In the genomic region with DNA sequence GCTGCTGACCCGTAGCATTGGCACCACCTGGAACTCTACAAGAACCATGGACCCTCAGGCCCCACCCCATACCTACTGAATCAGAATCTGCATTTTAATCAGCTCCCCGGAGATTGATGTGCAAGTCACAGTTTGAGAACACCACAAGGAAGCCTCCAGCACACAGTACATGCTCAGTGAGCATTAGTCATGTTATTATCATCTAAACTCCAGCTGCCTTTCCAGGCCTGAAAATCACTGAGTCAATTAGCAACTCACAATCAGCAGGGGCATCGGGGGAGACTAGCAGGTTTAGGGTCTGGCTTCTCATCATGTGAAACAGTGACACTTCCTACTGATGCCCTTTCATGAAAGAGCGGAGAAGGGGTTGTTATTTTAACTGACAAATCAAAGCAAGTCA, we compare ENCODE assay signal across 17 cellular contexts.
"Had no signal": no experiment of that assay in that cellular context is flagged by ENCODE, and none has a peak within 500 bp of the region (broad histone marks: within the 10 kb centered on the region; RNA-seq: fewer than 3 reads in every experiment).

No MANE protein-coding gene starts in this region.

- H3K36me3 Mint-ChIP-seq: activated naive CD4-positive, alpha-beta T cell treated with anti-CD3 and anti-CD28 coated beads, Interleukin-2, amount 50 U/mL, for 24 hours; brain had no signal

- H3K4me1 ChIP-seq: heart right ventricle, parathyroid adenoma, stomach had no signal

- DNase-seq: activated B cell treated with CpG ODN at 0.5 μM for 24 hours; activated CD4-positive, alpha-beta T cell treated with anti-CD3 and anti-CD28 coated beads, Interleukin-2, amount 10 ng/mL, durations not matched to agents 7 days and 5 days; activated effector memory CD4-positive, alpha-beta T cell treated with Interleukin-2 at 50 U/mL for 16 hours; activated T-cell treated with anti-CD3 and anti-CD28 coated beads, Interleukin-2, amount 50 U/mL, for 1 hour; endodermal cell; foreskin melanocyte; heart right ventricle; kidney; left ventricle myocardium superior; stomach had no signal

- H3K4me1 Mint-ChIP-seq: activated B cell treated with CpG ODN at 0.5 μM for 24 hours; activated CD4-positive, alpha-beta T cell treated with anti-CD3 and anti-CD28 coated beads, Interleukin-2, amount 10 ng/mL, durations not matched to agents 7 days and 5 days; activated naive CD4-positive, alpha-beta T cell treated with anti-CD3 and anti-CD28 coated beads, Interleukin-2, amount 50 U/mL, for 24 hours; neural crest cell had no signal

- H3K9me3 ChIP-seq: thoracic aorta had no signal

- H3K79me2 ChIP-seq: parathyroid adenoma had no signal

- H3K9me3 Mint-ChIP-seq: activated B cell treated with CpG ODN at 0.5 μM for 24 hours; activated CD4-positive, alpha-beta T cell treated with anti-CD3 and anti-CD28 coated beads, Interleukin-2, amount 10 ng/mL, durations not matched to agents 7 days and 5 days; activated naive CD4-positive, alpha-beta T cell treated with anti-CD3 and anti-CD28 coated beads, Interleukin-2, amount 50 U/mL, for 24 hours; endodermal cell; neural crest cell; T-helper 1 cell treated with Interleukin-12 subunit alpha and Interleukin-12 subunit beta and Interleukin-4 antibody, amounts not matched to agents 30 μg/mL and 1 μg/mL, for 36 hours had no signal

- H3K27ac ChIP-seq: heart right ventricle, parathyroid adenoma, skin epidermis, stomach, thoracic aorta had no signal

- H3K4me3 Mint-ChIP-seq: activated B cell treated with CpG ODN at 0.5 μM for 24 hours; activated CD4-positive, alpha-beta T cell treated with anti-CD3 and anti-CD28 coated beads, Interleukin-2, amount 10 ng/mL, durations not matched to agents 7 days and 5 days; activated naive CD4-positive, alpha-beta T cell treated with anti-CD3 and anti-CD28 coated beads, Interleukin-2, amount 50 U/mL, for 24 hours; brain; endodermal cell; neural crest cell; T-helper 1 cell treated with Interleukin-12 subunit alpha and Interleukin-12 subunit beta and Interleukin-4 antibody, amounts not matched to agents 30 μg/mL and 1 μg/mL, for 36 hours had no signal

- H3K4me3 ChIP-seq: heart right ventricle, skin epidermis, stomach, thoracic aorta had no signal

- H3K36me3 ChIP-seq: heart right ventricle, stomach, thoracic aorta had no signal

- H2AFZ ChIP-seq: parathyroid adenoma had no signal

- H3K27ac Mint-ChIP-seq: activated B cell treated with CpG ODN at 0.5 μM for 24 hours; activated CD4-positive, alpha-beta T cell treated with anti-CD3 and anti-CD28 coated beads, Interleukin-2, amount 10 ng/mL, durations not matched to agents 7 days and 5 days; activated naive CD4-positive, alpha-beta T cell treated with anti-CD3 and anti-CD28 coated beads, Interleukin-2, amount 50 U/mL, for 24 hours; endodermal cell; T-helper 1 cell treated with Interleukin-12 subunit alpha and Interleukin-12 subunit beta and Interleukin-4 antibody, amounts not matched to agents 30 μg/mL and 1 μg/mL, for 36 hours had no signal
